1 cellular context compared by ENCODE assay signal in the genomic region with DNA sequence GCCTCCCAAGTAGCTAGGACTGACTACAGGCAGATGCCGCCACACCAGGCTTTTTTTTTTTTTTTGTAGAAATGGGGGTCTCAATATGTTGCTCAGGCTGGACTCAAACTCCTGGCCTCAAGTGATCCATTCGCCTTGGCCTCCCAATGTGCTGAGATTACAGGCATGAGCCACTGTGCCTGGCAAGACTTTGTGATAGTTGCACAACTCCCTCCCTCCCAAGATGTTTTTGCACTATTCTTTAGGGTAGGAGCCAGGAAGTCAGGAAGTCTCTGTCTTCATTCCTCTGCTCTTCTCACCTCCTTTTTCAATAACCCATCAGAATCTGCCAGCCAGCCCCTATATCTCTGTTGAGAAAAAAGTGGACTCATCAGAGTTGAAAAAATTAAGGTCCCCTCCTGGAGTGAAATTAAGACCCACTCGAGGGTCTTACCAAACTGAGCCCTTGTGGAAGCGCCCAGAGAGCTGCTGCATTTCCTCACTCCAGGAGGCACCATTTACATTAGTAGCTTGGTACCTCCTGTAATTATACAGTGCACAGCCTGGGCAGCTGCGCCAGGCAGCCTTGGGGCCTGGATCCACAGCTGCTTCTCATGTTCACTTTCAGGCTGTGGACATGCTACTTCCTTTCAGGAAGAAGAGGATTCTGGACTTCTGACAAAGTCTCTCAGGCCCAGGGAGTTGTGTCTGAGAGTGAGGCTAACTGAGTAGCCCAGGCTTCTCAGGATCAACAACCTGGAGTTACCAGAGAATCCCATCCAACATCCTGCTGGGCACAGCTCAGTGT.
TF ChIP-seq lines count a peak whose summit lies in the region.

No MANE protein-coding gene starts in this region.

TF ChIP-seq in IMR-90, 13 proteins besides CTCF, POLR2A, EP300 and RAD21 (continued from another document):
- peak; percentile 76 for TF ChIP-seq CEBPB (IDR thresholded peaks at IDR 0.05; ENCODE audit: low read depth, low read length)
- no peak for TF ChIP-seq MAZ (IDR thresholded peaks at IDR 0.05; ENCODE audit: borderline replicate concordance, low read depth, low read length)
